ENCODE assay signal across 1 cellular context in the genomic region with DNA sequence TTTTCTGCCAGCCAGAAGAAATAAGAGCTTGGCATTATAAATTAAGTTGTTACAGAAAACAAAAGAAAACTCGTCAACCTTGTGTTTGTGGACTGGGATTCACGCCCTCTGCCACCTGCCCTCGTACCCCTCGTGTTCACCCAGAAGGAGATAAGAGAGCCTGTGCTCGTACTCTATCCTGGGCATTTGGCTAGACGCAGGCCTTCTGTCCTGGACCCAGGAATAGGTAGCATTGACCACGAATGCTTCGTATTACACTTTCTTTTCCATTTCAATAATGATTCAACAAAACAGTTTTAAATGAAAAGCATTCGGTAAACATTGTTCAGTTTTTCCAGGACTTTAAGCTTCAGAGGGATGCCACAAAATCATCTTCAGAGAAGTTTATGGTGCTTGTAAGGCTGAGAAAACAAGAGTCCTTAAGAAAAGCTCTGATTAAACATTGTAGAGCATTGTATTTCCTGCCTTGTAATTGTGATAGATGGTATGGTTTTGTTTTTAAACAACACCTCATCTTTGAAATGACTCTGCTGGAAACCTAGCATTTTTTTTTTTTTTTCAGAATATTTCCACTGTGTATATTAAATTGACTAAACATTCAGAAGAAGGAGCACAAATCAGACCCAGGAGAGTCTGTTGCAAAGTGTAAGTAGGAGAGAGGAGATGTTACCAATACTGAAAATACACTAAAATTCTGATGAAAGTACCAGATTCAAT.
TF ChIP-seq lines count a peak whose summit lies in the region.

No MANE protein-coding gene starts in this region.

TF ChIP-seq in IMR-90, 13 proteins besides CTCF, POLR2A, EP300 and RAD21:
- TF ChIP-seq NFE2L2 (IDR thresholded peaks at IDR 0.05; ENCODE audit: low read depth, low read length) (no peak), MAZ (IDR thresholded peaks at IDR 0.05; ENCODE audit: borderline replicate concordance, low read depth, low read length) (no peak), CHD1 (IDR thresholded peaks at IDR 0.05; ENCODE audit: low read depth, low read length) (no peak), FOS (IDR thresholded peaks at IDR 0.05; ENCODE audit: low read depth, low read length) (no peak), RCOR1 (IDR thresholded peaks at IDR 0.05; ENCODE audit: insufficient replicate concordance, low read length) (no peak)
- TF ChIP-seq, protein P1, sequence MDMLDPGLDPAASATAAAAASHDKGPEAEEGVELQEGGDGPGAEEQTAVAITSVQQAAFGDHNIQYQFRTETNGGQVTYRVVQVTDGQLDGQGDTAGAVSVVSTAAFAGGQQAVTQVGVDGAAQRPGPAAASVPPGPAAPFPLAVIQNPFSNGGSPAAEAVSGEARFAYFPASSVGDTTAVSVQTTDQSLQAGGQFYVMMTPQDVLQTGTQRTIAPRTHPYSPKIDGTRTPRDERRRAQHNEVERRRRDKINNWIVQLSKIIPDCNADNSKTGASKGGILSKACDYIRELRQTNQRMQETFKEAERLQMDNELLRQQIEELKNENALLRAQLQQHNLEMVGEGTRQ (IDR thresholded peaks at IDR 0.05; ENCODE audit: low read depth, low read length): no peak
- TF ChIP-seq, protein P2, sequence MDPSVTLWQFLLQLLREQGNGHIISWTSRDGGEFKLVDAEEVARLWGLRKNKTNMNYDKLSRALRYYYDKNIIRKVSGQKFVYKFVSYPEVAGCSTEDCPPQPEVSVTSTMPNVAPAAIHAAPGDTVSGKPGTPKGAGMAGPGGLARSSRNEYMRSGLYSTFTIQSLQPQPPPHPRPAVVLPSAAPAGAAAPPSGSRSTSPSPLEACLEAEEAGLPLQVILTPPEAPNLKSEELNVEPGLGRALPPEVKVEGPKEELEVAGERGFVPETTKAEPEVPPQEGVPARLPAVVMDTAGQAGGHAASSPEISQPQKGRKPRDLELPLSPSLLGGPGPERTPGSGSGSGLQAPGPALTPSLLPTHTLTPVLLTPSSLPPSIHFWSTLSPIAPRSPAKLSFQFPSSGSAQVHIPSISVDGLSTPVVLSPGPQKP (IDR thresholded peaks at IDR 0.05; ENCODE audit: borderline replicate concordance, low read depth, low read length): no peak
